Comparison of ENCODE assay signal across 17 cellular contexts in genomic region chr2:155689791-155690190, GRCh38.
"Had no signal": no experiment of that assay in that cellular context is flagged by ENCODE, and none has a peak within 500 bp of the region (broad histone marks: within the 10 kb centered on the region; RNA-seq: fewer than 3 reads in every experiment).

No MANE protein-coding gene starts in this region.

- ATAC-seq: natural killer cell; stimulated activated naive B cell treated with anti-CD40 and anti-IgM and Interleukin-4, amounts not matched to agents 10 μg/mL and 1 μg/mL and 100 μg/mL, for 72 hours had no signal

- H3K9ac ChIP-seq: parathyroid adenoma had no signal

- DNase-seq: activated CD4-positive, alpha-beta T cell treated with anti-CD3 and anti-CD28 coated beads for 1 hour; activated CD8-positive, alpha-beta memory T cell treated with anti-CD3 and anti-CD28 coated beads for 24 hours; activated CD8-positive, alpha-beta memory T cell treated with anti-CD3 and anti-CD28 coated beads, Interleukin-2, amount 50 U/mL, for 48 hours; activated effector memory CD4-positive, alpha-beta T cell treated with Interleukin-2 at 50 U/mL for 16 hours; activated naive CD4-positive, alpha-beta T cell treated with anti-CD3 and anti-CD28 coated beads, Interleukin-2, amount 50 U/mL, for 16 hours; activated T-cell treated with anti-CD3 and anti-CD28 coated beads, Interleukin-2, amount 50 U/mL, for 48 hours; effector memory CD4-positive, alpha-beta T cell; foreskin fibroblast; mesendoderm; natural killer cell; spleen; stimulated activated naive B cell treated with anti-CD40 and anti-IgM and Interleukin-4, amounts not matched to agents 10 μg/mL and 1 μg/mL and 100 μg/mL, for 72 hours; thyroid gland; WERI-Rb-1 had no signal

- H3K4me3 ChIP-seq: ascending aorta, spleen, thyroid gland had no signal

- H2AFZ ChIP-seq: parathyroid adenoma had no signal

- H3K27ac ChIP-seq: ascending aorta, neutrophil, parathyroid adenoma, spleen, thyroid gland, WERI-Rb-1 had no signal

- H3K79me2 ChIP-seq: parathyroid adenoma had no signal

- H3K9me3 ChIP-seq: ascending aorta, neutrophil, spleen, thyroid gland had no signal

- H3K4me1 ChIP-seq: ascending aorta, parathyroid adenoma, spleen, thyroid gland had no signal

- H3K36me3 ChIP-seq: ascending aorta, neutrophil, spleen, thyroid gland, WERI-Rb-1 had no signal

- H3K27me3 ChIP-seq: ascending aorta, neutrophil, spleen, thyroid gland had no signal
